22 cellular contexts compared by ENCODE assay signal in the genomic region with DNA sequence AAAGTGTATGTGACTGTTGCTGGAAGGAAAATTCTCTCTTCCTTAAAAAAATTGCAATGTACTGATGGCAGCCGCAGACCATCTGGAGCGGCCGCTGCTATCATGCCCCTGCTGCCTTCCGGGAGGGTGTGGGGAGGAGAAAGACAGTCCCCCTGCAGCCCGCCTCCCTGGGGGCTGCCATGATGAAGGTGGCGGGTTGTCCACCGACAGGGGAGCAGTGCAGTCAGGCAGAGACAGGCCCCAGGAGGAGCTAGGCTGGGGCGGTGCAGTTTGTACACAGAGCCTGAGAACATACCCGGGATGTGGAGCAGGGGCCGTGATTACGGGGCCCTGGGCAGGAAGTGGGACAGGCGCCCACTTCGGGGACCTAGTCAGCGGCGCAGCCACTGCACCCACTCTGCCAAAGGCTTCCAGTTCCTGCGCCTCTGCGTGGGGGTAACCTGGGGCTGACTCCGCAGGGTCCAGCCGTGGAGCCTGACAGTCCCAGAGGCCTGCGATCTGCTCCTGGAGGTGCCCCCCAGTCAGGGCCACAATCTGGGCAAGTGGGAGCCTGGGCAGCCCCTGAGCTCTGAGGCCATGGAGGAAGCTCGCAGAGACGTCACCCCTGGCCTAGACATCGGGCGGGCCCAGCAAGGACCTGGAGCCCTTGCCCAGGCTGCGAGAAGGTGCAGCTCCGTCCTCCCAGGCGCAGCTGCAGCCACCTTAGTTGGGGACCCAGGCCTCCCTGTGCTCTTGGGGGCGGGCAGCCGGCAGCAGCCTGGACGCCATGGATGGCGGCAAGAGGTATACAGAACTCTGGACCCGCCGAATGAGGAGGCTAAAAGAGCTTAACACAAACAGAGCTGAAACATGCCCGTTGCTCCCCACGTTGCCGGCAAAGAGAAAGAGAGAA.
"Had no signal": no experiment of that assay in that cellular context is flagged by ENCODE, and none has a peak within 500 bp of the region (broad histone marks: within the 10 kb centered on the region; RNA-seq: fewer than 3 reads in every experiment).

No MANE protein-coding gene starts in this region.

- H3K9me3 Mint-ChIP-seq: activated T-helper 1 cell treated with anti-CD3 and anti-CD28 coated beads, Interleukin-12 subunit alpha, Interleukin-12 subunit beta, Interleukin-2, Interleukin-4 antibody, amounts not matched to agents 30 ng/mL and 10 ng/mL and 1 ng/mL, durations not matched to agents 14 hours and 24 hours and 36 hours; nephron progenitor cell had no signal

- H3K36me3 ChIP-seq: breast epithelium, colonic mucosa, esophagus muscularis mucosa, gastrocnemius medialis, stomach, suprapubic skin, transverse colon, vagina had no signal

- H3K9ac ChIP-seq: parathyroid adenoma had no signal

- H3K4me3 ChIP-seq: breast epithelium, colonic mucosa, dorsolateral prefrontal cortex, esophagus muscularis mucosa, gastrocnemius medialis, stomach, suprapubic skin, transverse colon, vagina had no signal

- H3K4me3 Mint-ChIP-seq: activated CD8-positive, alpha-beta T cell treated with anti-CD3 and anti-CD28 coated beads, Interleukin-2, amount 10 ng/mL, durations not matched to agents 7 days and 5 days; activated T-helper 1 cell treated with anti-CD3 and anti-CD28 coated beads, Interleukin-12 subunit alpha, Interleukin-12 subunit beta, Interleukin-2, Interleukin-4 antibody, amounts not matched to agents 30 ng/mL and 10 ng/mL and 1 ng/mL, durations not matched to agents 14 hours and 24 hours and 36 hours; effector memory CD8-positive, alpha-beta T cell; nephron progenitor cell; T-helper 1 cell treated with Interleukin-12 subunit alpha and Interleukin-12 subunit beta and Interleukin-4 antibody, amounts not matched to agents 30 μg/mL and 1 μg/mL, for 36 hours had no signal

- H3K9me3 ChIP-seq: breast epithelium, colonic mucosa, esophagus muscularis mucosa, gastrocnemius medialis, stomach, suprapubic skin, transverse colon, vagina had no signal

- H3K27me3 ChIP-seq: breast epithelium, colonic mucosa, esophagus muscularis mucosa, gastrocnemius medialis, stomach, suprapubic skin, transverse colon, vagina had no signal

- H3K27ac ChIP-seq: breast epithelium, colonic mucosa, dorsolateral prefrontal cortex, esophagus muscularis mucosa, gastrocnemius medialis, parathyroid adenoma, stomach, suprapubic skin, transverse colon, vagina had no signal

- H3K27ac Mint-ChIP-seq: activated CD8-positive, alpha-beta T cell treated with anti-CD3 and anti-CD28 coated beads, Interleukin-2, amount 10 ng/mL, durations not matched to agents 7 days and 5 days; activated naive CD4-positive, alpha-beta T cell treated with anti-CD3 and anti-CD28 coated beads, Interleukin-2, amount 50 U/mL, for 72 hours; activated T-helper 1 cell treated with anti-CD3 and anti-CD28 coated beads, Interleukin-12 subunit alpha, Interleukin-12 subunit beta, Interleukin-2, Interleukin-4 antibody, amounts not matched to agents 30 ng/mL and 10 ng/mL and 1 ng/mL, durations not matched to agents 14 hours and 24 hours and 36 hours; effector memory CD8-positive, alpha-beta T cell; nephron progenitor cell; T-helper 1 cell treated with Interleukin-12 subunit alpha and Interleukin-12 subunit beta and Interleukin-4 antibody, amounts not matched to agents 30 μg/mL and 1 μg/mL, for 36 hours had no signal

- H2AFZ ChIP-seq: parathyroid adenoma had no signal

- H3K4me1 Mint-ChIP-seq: nephron progenitor cell had no signal

- H3K27me3 Mint-ChIP-seq: effector memory CD8-positive, alpha-beta T cell had no signal

- H3K4me1 ChIP-seq: breast epithelium, colonic mucosa, gastrocnemius medialis, parathyroid adenoma, suprapubic skin, transverse colon, vagina had no signal

- H3K79me2 ChIP-seq: parathyroid adenoma had no signal

- DNase-seq: activated CD4-positive, alpha-beta T cell treated with anti-CD3 and anti-CD28 coated beads, Interleukin-2, amount 50 U/mL, for 1 hour; activated CD8-positive, alpha-beta T cell treated with anti-CD3 and anti-CD28 coated beads, Interleukin-2, amount 10 ng/mL, durations not matched to agents 7 days and 5 days; activated gamma-delta T cell treated with Interleukin-2 at 50 U/mL for 16 hours; colonic mucosa; dorsolateral prefrontal cortex; effector memory CD8-positive, alpha-beta T cell; gastrocnemius medialis; head of caudate nucleus; left ventricle myocardium superior; nephron progenitor cell; nucleus accumbens; stimulated activated CD4-positive, alpha-beta T cell treated with anti-CD3 and anti-CD28 coated beads, Interleukin-4, amount 100 ng/mL, for 24 hours; stomach; transverse colon had no signal

- ATAC-seq: activated CD8-positive, alpha-beta T cell treated with anti-CD3 and anti-CD28 coated beads, Interleukin-2, amount 10 ng/mL, durations not matched to agents 7 days and 5 days; activated naive CD4-positive, alpha-beta T cell treated with anti-CD3 and anti-CD28 coated beads, Interleukin-2, amount 50 U/mL, for 72 hours; effector memory CD8-positive, alpha-beta T cell; gastrocnemius medialis; left ventricle myocardium superior had no signal
